Comparison of ENCODE assay signal across 21 cellular contexts in genomic region chr2:64013053-64013452, GRCh38. TPM values are rescaled to one million over a fixed set of nuclear protein-coding genes. Genes with fewer than 3 reads are reported as not detected.
DNase-seq lines count a peak whose midpoint lies in the region; ATAC-seq and TF ChIP-seq lines count a peak whose summit lies in the region.
"Had no signal": no experiment of that assay in that cellular context is flagged by ENCODE, and none has a peak within 500 bp of the region (broad histone marks: within the 10 kb centered on the region; RNA-seq: fewer than 3 reads in every experiment).

No MANE protein-coding gene starts in this region.

- H3K27ac ChIP-seq in SK-N-MC (peak overlapping the region; percentile 7; the same call in 1 of the 2 replicates), GM23338 (ENCODE audit: low read depth) (no peak overlapping the region)
- H3K27ac ChIP-seq: A549; BLaER1 treated with 17β-estradiol and CSF1 and Interleukin-3, amounts not matched to agents 10 nM and 100 nM; RWPE1 had no signal

- no peaks in the 10 kb centered on the region for H3K9me3 ChIP-seq in SK-N-MC (ENCODE audit: low read depth, low read length)
- H3K9me3 ChIP-seq: A549, MG63 had no signal

- TF ChIP-seq POLR2A in erythroblast (IDR thresholded peaks at IDR 0.05; ENCODE audit: low read length), result no peak

- H3K79me2 ChIP-seq in GM23338 (replicated peaks; ENCODE audit: insufficient read depth), result peaks cover 83% of the 10 kb centered on the region

- H3K4me3 ChIP-seq in SK-N-MC (no peak overlapping the region), GM23338 (no peak overlapping the region)
- H3K4me3 ChIP-seq: A549; BLaER1 treated with 17β-estradiol and CSF1 and Interleukin-3, amounts not matched to agents 10 nM and 100 nM; MG63 had no signal

- no peaks in the 10 kb centered on the region for H3K27me3 Mint-ChIP-seq in activated naive CD8-positive, alpha-beta T cell
- H3K27me3 Mint-ChIP-seq in activated naive CD8-positive, alpha-beta T cell treated with anti-CD3 and anti-CD28 coated beads, Interleukin-2, amount 50 U/mL, for 24 hours, result no peaks in the 10 kb centered on the region
- H3K27me3 Mint-ChIP-seq in GM23338 (ENCODE audit: insufficient read depth, low read depth, poor library complexity), result no peaks in the 10 kb centered on the region
- H3K27me3 Mint-ChIP-seq: CD4-positive, alpha-beta T cell had no signal

- 0 out of 2 replicates have a peak, but pooled peaks cover under 1% of the 10 kb centered on the region for H3F3A ChIP-seq in GM23338 (replicated peaks; ENCODE audit: low read depth)

- peaks cover 7% of the 10 kb centered on the region for H3K36me3 Mint-ChIP-seq in activated naive CD8-positive, alpha-beta T cell
- H3K36me3 Mint-ChIP-seq in activated naive CD8-positive, alpha-beta T cell treated with anti-CD3 and anti-CD28 coated beads, Interleukin-2, amount 50 U/mL, for 24 hours (ENCODE audit: low read depth), result peaks cover 3% of the 10 kb centered on the region
- H3K36me3 Mint-ChIP-seq in GM23338 (ENCODE audit: low read depth), result no peaks in the 10 kb centered on the region; the same call in 1 of the 3 replicates

- peaks cover 45% of the 10 kb centered on the region for H3K4me1 Mint-ChIP-seq in activated naive CD8-positive, alpha-beta T cell (ENCODE audit: low read depth)
- peaks cover 50% of the 10 kb centered on the region for H3K4me1 Mint-ChIP-seq in activated naive CD8-positive, alpha-beta T cell treated with anti-CD3 and anti-CD28 coated beads, Interleukin-2, amount 50 U/mL, for 24 hours
- H3K4me1 Mint-ChIP-seq in GM23338, result peaks cover 16% of the 10 kb centered on the region

- no peaks in the 10 kb centered on the region for H3K9me2 ChIP-seq in GM23338 (ENCODE audit: insufficient read depth)

- ATAC-seq in activated naive CD8-positive, alpha-beta T cell treated with anti-CD3 and anti-CD28 coated beads, Interleukin-2, amount 50 U/mL, for 24 hours, result no peak
- ATAC-seq in HG02885 (IDR thresholded peaks at IDR 0.05; ENCODE audit: poor library complexity, unreplicated experiment) (no peak), GM23338 (no peak)
- ATAC-seq: A549, HCT116 had no signal

- H2AFZ ChIP-seq in GM23338, result no peak overlapping the region

- DNase-seq in activated naive CD8-positive, alpha-beta T cell treated with anti-CD3 and anti-CD28 coated beads, Interleukin-2, amount 50 U/mL, for 24 hours, result no peak
- DNase-seq in SK-N-MC (ENCODE audit: low read depth, low spot score), result no peak
- DNase-seq in erythroblast (lab: John Stamatoyannopoulos, UW), result peak; percentile 42 to 62
- no peak for DNase-seq in A172 (ENCODE audit: low spot score)
- DNase-seq in GM23338 (ENCODE audit: low spot score), result no peak
- DNase-seq: AML-193; CD4-positive, alpha-beta T cell; KBM-7; MG63; NCI-H1105 treated with DMSO at 0.1 percent for 48 hours; NCI-H146; NCI-H1930; NCI-H2107; NCI-H774; SHP77 had no signal

- no peaks in the 10 kb centered on the region for H3K36me3 ChIP-seq in SK-N-MC (ENCODE audit: insufficient read depth, low read length)
- no peaks in the 10 kb centered on the region for H3K36me3 ChIP-seq in GM23338 (ENCODE audit: insufficient read depth)
- H3K36me3 ChIP-seq: MG63 had no signal

- no peaks in the 10 kb centered on the region; the same call in 1 of the 2 replicates for H4K20me1 ChIP-seq in GM23338 (replicated peaks; ENCODE audit: insufficient read depth)

- no peak for TF ChIP-seq CTCF in GM23338 (conservative IDR thresholded peaks at IDR 0.05; ENCODE audit: low read depth in 2 of 2)

- H3K4me1 ChIP-seq in GM23338 (ENCODE audit: insufficient read depth), result no peaks in the 10 kb centered on the region

- H3K9me3 Mint-ChIP-seq in activated naive CD8-positive, alpha-beta T cell (ENCODE audit: low read depth), result no peaks in the 10 kb centered on the region
- H3K9me3 Mint-ChIP-seq in activated naive CD8-positive, alpha-beta T cell treated with anti-CD3 and anti-CD28 coated beads, Interleukin-2, amount 50 U/mL, for 24 hours, result no peaks in the 10 kb centered on the region
- no peaks in the 10 kb centered on the region for H3K9me3 Mint-ChIP-seq in GM23338
- H3K9me3 Mint-ChIP-seq: CD4-positive, alpha-beta T cell had no signal

- no peak overlapping the region for H3K9ac ChIP-seq in SK-N-MC (ENCODE audit: insufficient read length)
- H3K9ac ChIP-seq: BLaER1 treated with 17β-estradiol and CSF1 and Interleukin-3, amounts not matched to agents 10 nM and 100 nM had no signal

- peak overlapping the region; percentile 84 for H3K27ac Mint-ChIP-seq in activated naive CD8-positive, alpha-beta T cell
- H3K27ac Mint-ChIP-seq in activated naive CD8-positive, alpha-beta T cell treated with anti-CD3 and anti-CD28 coated beads, Interleukin-2, amount 50 U/mL, for 24 hours, result no peak overlapping the region
- H3K27ac Mint-ChIP-seq in GM23338, result no peak overlapping the region
- H3K27ac Mint-ChIP-seq: CD4-positive, alpha-beta T cell had no signal

- no peak overlapping the region for H3K4me3 Mint-ChIP-seq in activated naive CD8-positive, alpha-beta T cell
- no peak overlapping the region for H3K4me3 Mint-ChIP-seq in activated naive CD8-positive, alpha-beta T cell treated with anti-CD3 and anti-CD28 coated beads, Interleukin-2, amount 50 U/mL, for 24 hours
- no peak overlapping the region for H3K4me3 Mint-ChIP-seq in GM23338
- H3K4me3 Mint-ChIP-seq: CD4-positive, alpha-beta T cell had no signal

- no peak overlapping the region for H3K4me2 ChIP-seq in GM23338
- H3K4me2 ChIP-seq: A549; BLaER1 treated with 17β-estradiol and CSF1 and Interleukin-3, amounts not matched to agents 10 nM and 100 nM had no signal

- H3K27me3 ChIP-seq in GM23338 (ENCODE audit: insufficient read depth), result no peaks in the 10 kb centered on the region
- H3K27me3 ChIP-seq: BLaER1 treated with 17β-estradiol and CSF1 and Interleukin-3, amounts not matched to agents 10 nM and 100 nM; MG63 had no signal

TF ChIP-seq in GM23338, 12 proteins besides CTCF, POLR2A, EP300 and RAD21:
- TF ChIP-seq REST (IDR thresholded peaks at IDR 0.05; ENCODE audit: unreplicated experiment) (no peak), NANOG (IDR thresholded peaks at IDR 0.05; ENCODE audit: borderline replicate concordance) (no peak), CREB1 (CRISPR knock-in tag; IDR thresholded peaks at IDR 0.05; ENCODE audit: low read depth) (no peak), ZNF331 (CRISPR knock-in tag; IDR thresholded peaks at IDR 0.05; ENCODE audit: low read depth) (no peak), POLR2AphosphoS5 (IDR thresholded peaks at IDR 0.05; ENCODE audit: low read depth) (no peak)

RNA-seq across cellular contexts. Expression of gene VPS54, which starts 6.2 kb away (rescaled TPM):
- total RNA-seq in A172 (2014; rRNA removed; shearing (Covaris generic)), result 25.6 and 29.9 TPM in 2 replicates
- 17.0 and 20.7 TPM in 2 replicates for total RNA-seq in GM23338 (2014; rRNA removed; shearing (Covaris generic))
- polyA plus RNA-seq in GM23338 (2016; fragmentation: Nextera tagmentation; extraction: Ambion mirVana), result 6.1 and 6.6 TPM in 2 replicates

Comparison
In these comparisons a context has a peak if more than half of its experiments do, and no peak if none do; other contexts are left out.
1. DNase-seq: peak in erythroblast (2 of 2); none in activated naive CD8-positive, alpha-beta T cell treated with anti-CD3 and anti-CD28 coated beads, Interleukin-2, amount 50 U/mL, for 24 hours (single experiment), SK-N-MC (single experiment), A172 (single experiment) and GM23338 (single experiment).